In genomic region chr19:802497-802887, GRCh38 we compare ENCODE assay signal across 9 cellular contexts. TPM values are rescaled to one million over a fixed set of nuclear protein-coding genes. Genes with fewer than 3 reads are reported as not detected.
DNase-seq lines count a peak whose midpoint lies in the region; ATAC-seq, FAIRE-seq and TF ChIP-seq lines count a peak whose summit lies in the region.
"Had no signal": no experiment of that assay in that cellular context is flagged by ENCODE, and none has a peak within 500 bp of the region (broad histone marks: within the 10 kb centered on the region; RNA-seq: fewer than 3 reads in every experiment).

No MANE protein-coding gene starts in this region.

- DNase-seq in activated CD4-positive, alpha-beta T cell treated with anti-CD3 and anti-CD28 coated beads, Interleukin-2, amount 10 ng/mL, durations not matched to agents 24 days and 14 days = no peak
- no peak for DNase-seq in activated CD4-positive, alpha-beta T cell treated with anti-CD3 and anti-CD28 coated beads, Interleukin-2, amount 50 U/mL, for 48 hours
- DNase-seq in H1 (ENCODE audit: low read depth in 1 of 2, low spot score in 2 of 2) = no peak
- DNase-seq in spleen = no peak
- DNase-seq: stimulated activated CD4-positive, alpha-beta T cell treated with anti-CD3 and anti-CD28 coated beads, Interleukin-4, amount 100 ng/mL, for 4 hours had no signal

- H3K14ac ChIP-seq in H1 (ENCODE audit: insufficient read length) = no peak overlapping the region

- H3K27me3 ChIP-seq in H1 (replicated peaks in 1 of 4; ENCODE audit: control insufficient read depth in 3 of 4, extremely low read depth in 1 of 4, insufficient read depth in 3 of 4, low read length in 3 of 4) (no peaks in the 10 kb centered on the region), spleen (replicated peaks in 1 of 7) (no peaks in the 10 kb centered on the region)

- H2BK20ac ChIP-seq in H1 (ENCODE audit: low read length) = no peak overlapping the region

- TF ChIP-seq CTCF in H1 (IDR thresholded peaks at IDR 0.05; ENCODE audit: control extremely low read depth in 1 of 3, insufficient read depth in 1 of 3, low read depth in 1 of 3, low read length in 3 of 3) (no peak), spleen (IDR thresholded peaks at IDR 0.05 in 8 of 11, conservative IDR thresholded peaks at IDR 0.05 in 3 of 11) (no peak)

- H3K56ac ChIP-seq in H1 (replicated peaks; ENCODE audit: insufficient read length, low read depth, low read length) = no peak overlapping the region

- no peak overlapping the region for H2BK15ac ChIP-seq in H1 (ENCODE audit: low read length)

- H4K5ac ChIP-seq in H1 (ENCODE audit: insufficient read length, low read depth, low read length) = no peak overlapping the region

- H3K9me3 ChIP-seq in H1 (ENCODE audit: insufficient read depth in 2 of 2, low read depth in 1 of 2, low read length in 1 of 2) (no peaks in the 10 kb centered on the region), spleen (no peaks in the 10 kb centered on the region)

- H3K18ac ChIP-seq in H1 (ENCODE audit: extremely low read depth, low read length) = no peak overlapping the region

- H3K27me3 Mint-ChIP-seq in activated CD4-positive, alpha-beta T cell treated with anti-CD3 and anti-CD28 coated beads, Interleukin-2, amount 10 ng/mL, durations not matched to agents 24 days and 14 days = no peaks in the 10 kb centered on the region

- no peak overlapping the region for H2AK5ac ChIP-seq in H1 (ENCODE audit: low read depth, low read length)

- no peak for TF ChIP-seq EP300 in H1 (IDR thresholded peaks at IDR 0.05; ENCODE audit: borderline replicate concordance in 1 of 2, low read depth in 2 of 2, low read length in 2 of 2)

- no peak overlapping the region for H2AFZ ChIP-seq in H1 (ENCODE audit: low read length)

- POLR2A ChIA-PET in H1 (lab: Charles Lee; ENCODE audit: partially characterized antibody) = interaction anchor here (0.6 to 16.9 kb wide), 16 partner anchors 7 to 390 kb away, joined by 3 to 277 read pairs (median 8); partner anchors contain the start of genes AZU1, PLPPR3 and PRTN3

- WGBS in H1 (ENCODE audit: extremely low coverage in 1 of 2, insufficient coverage in 1 of 2, insufficient read length in 1 of 2, insufficient replicate concordance in 2 of 2, low coverage in 1 of 2, low lambda C conversion rate in 2 of 2, missing lambda C conversion rate in 1 of 2), 2 experiments = 91% methylated on average over 12 of the region's 12 CpGs; no CpG with 5 or more reads in 1 of the 2 experiments
- 51 to 72% (median 67%) methylated on average over 12 of the region's 12 CpGs for WGBS in spleen, 5 donors

- no peak overlapping the region for H3K4me3 ChIP-seq in H1 (ENCODE audit: extremely low read depth in 1 of 4, insufficient read depth in 2 of 4, low read depth in 3 of 4, low read length in 4 of 4)
- H3K4me3 ChIP-seq in spleen = peak overlapping the region in 4 of 8 donors; percentile 1 to 99 (median 50)

- peaks cover 18% of the 10 kb centered on the region for H3K79me1 ChIP-seq in H1 (ENCODE audit: low read depth, low read length)

- H3K4me1 Mint-ChIP-seq in activated CD4-positive, alpha-beta T cell treated with anti-CD3 and anti-CD28 coated beads, Interleukin-2, amount 10 ng/mL, durations not matched to agents 24 days and 14 days = peaks cover 29% of the 10 kb centered on the region

- H3K4me3 Mint-ChIP-seq in activated CD4-positive, alpha-beta T cell treated with anti-CD3 and anti-CD28 coated beads, Interleukin-2, amount 10 ng/mL, durations not matched to agents 24 days and 14 days = peak overlapping the region; percentile 54

- H3K36me3 ChIP-seq in H1 (ENCODE audit: control insufficient read depth in 2 of 4, insufficient read depth in 4 of 4, low read length in 3 of 4) (peaks cover 38 to 70% (median 62%) of the 10 kb centered on the region in 4 experiments), spleen (peaks cover 9 to 84% (median 49%) of the 10 kb centered on the region in 6 donors)

- peaks cover 62 to 90% of the 10 kb centered on the region in 2 experiments for H3K79me2 ChIP-seq in H1 (ENCODE audit: control insufficient read depth in 1 of 2, insufficient read depth in 2 of 2, low read length in 2 of 2)

- H2BK5ac ChIP-seq in H1 (ENCODE audit: low read depth, low read length) = peak overlapping the region; percentile 60; the same call in 1 of the 2 replicates

- no peak overlapping the region for H3K27ac Mint-ChIP-seq in activated CD4-positive, alpha-beta T cell treated with anti-CD3 and anti-CD28 coated beads, Interleukin-2, amount 10 ng/mL, durations not matched to agents 24 days and 14 days

- H4K20me1 ChIP-seq in H1 (replicated peaks in 1 of 2; ENCODE audit: control insufficient read depth in 1 of 2, insufficient read depth in 2 of 2, low read length in 2 of 2) = peaks cover 69 to 79% of the 10 kb centered on the region in 2 experiments

- TF ChIP-seq RAD21 in H1 (IDR thresholded peaks at IDR 0.05 in 1 of 2, conservative IDR thresholded peaks at IDR 0.05 in 1 of 2; ENCODE audit: low read depth in 2 of 2, low read length in 2 of 2) = no peak

- H3K23me2 ChIP-seq in H1 (ENCODE audit: low read depth, low read length) = peaks cover 8% of the 10 kb centered on the region; the same call in 1 of the 2 replicates

- no peak overlapping the region for H3K23ac ChIP-seq in H1 (ENCODE audit: insufficient read length)

- no peak overlapping the region for H3K9ac ChIP-seq in H1 (replicated peaks in 1 of 4; ENCODE audit: extremely low read depth in 1 of 4, low read depth in 3 of 4, low read length in 3 of 4)

- no peak overlapping the region for H2BK12ac ChIP-seq in H1 (ENCODE audit: low read depth, low read length)

- H3K9me3 Mint-ChIP-seq in activated CD4-positive, alpha-beta T cell treated with anti-CD3 and anti-CD28 coated beads, Interleukin-2, amount 10 ng/mL, durations not matched to agents 24 days and 14 days = no peaks in the 10 kb centered on the region

- intact Hi-C loops in activated CD4-positive, alpha-beta T cell treated with anti-CD3 and anti-CD28 coated beads, Interleukin-2, amount 10 ng/mL, durations not matched to agents 24 days and 14 days (cut with micrococcal nuclease) = no loop called here
- intact Hi-C loops in spleen (cut with DNase I; ENCODE audit: low total_unique reads) = no loop called here

- peak overlapping the region; percentile 16 to 38; a peak in 1 of 4 replicates for H3K4me2 ChIP-seq in H1 (ENCODE audit: insufficient read depth in 1 of 2, low read depth in 2 of 2, low read length in 2 of 2)

- no peak overlapping the region for H4K91ac ChIP-seq in H1 (replicated peaks; ENCODE audit: insufficient read length, low read length)

- H3K4ac ChIP-seq in H1 (replicated peaks; ENCODE audit: insufficient read length, low read depth, low read length) = no peak overlapping the region

- H3K4me1 ChIP-seq in H1 (replicated peaks in 1 of 4; ENCODE audit: control insufficient read depth in 3 of 4, insufficient read depth in 4 of 4, low read length in 3 of 4) (peaks cover 0 to 25% (median 15%) of the 10 kb centered on the region in 4 experiments; a peak in 6 of 7 replicates), spleen (peaks cover 49 to 95% (median 78%) of the 10 kb centered on the region in 6 donors)

- no peak overlapping the region for H2BK120ac ChIP-seq in H1 (replicated peaks; ENCODE audit: low read depth, low read length)

- peaks cover 67% of the 10 kb centered on the region for H3K36me3 Mint-ChIP-seq in activated CD4-positive, alpha-beta T cell treated with anti-CD3 and anti-CD28 coated beads, Interleukin-2, amount 10 ng/mL, durations not matched to agents 24 days and 14 days (ENCODE audit: low read depth)

- H4K8ac ChIP-seq in H1 (ENCODE audit: extremely low read depth, insufficient read depth, low read length) = no peak overlapping the region

- ATAC-seq in GM19023 (IDR thresholded peaks at IDR 0.05; ENCODE audit: unreplicated experiment) (no peak), HG03521 (IDR thresholded peaks at IDR 0.05; ENCODE audit: unreplicated experiment) (no peak)

- TF ChIP-seq POLR2A in H1 (IDR thresholded peaks at IDR 0.05; ENCODE audit: control extremely low read depth in 1 of 2, low read depth in 2 of 2, low read length in 2 of 2) (peak in 1 of 2 experiments; percentile 56; a peak in 2 of 3 replicates), spleen (IDR thresholded peaks at IDR 0.05) (no peak)

- CTCF ChIA-PET in H1 (lab: Charles Lee; ENCODE audit: partially characterized antibody) = interaction anchor here (0.5 to 1.5 kb wide), 4 partner anchors 30 to 228 kb away, joined by 3 to 5 read pairs (median 4); no protein-coding TSS in a partner anchor

- no peak for FAIRE-seq in H1 (lab: Jason Lieb, UNC)
- FAIRE-seq: TTC549 had no signal

- H3K27ac ChIP-seq in H1 (ENCODE audit: low read depth, low read length) = peak overlapping the region; percentile 53; the same call in 1 of the 2 replicates
- peak overlapping the region in 5 of 8 donors; percentile 63 to 100 (median 98) for H3K27ac ChIP-seq in spleen

RNA-seq across cellular contexts. Expression of gene PTBP1, which starts 5.2 kb away (rescaled TPM):
- total RNA-seq in activated CD4-positive, alpha-beta T cell treated with anti-CD3 and anti-CD28 coated beads, Interleukin-2, amount 10 ng/mL, durations not matched to agents 24 days and 14 days = 789 and 832 TPM in 2 replicates
- 873 and 888 TPM in 2 replicates for total RNA-seq in H1 (2021; fragmentation: NEBNext Ultra II Directional; extraction: Animal tissue kit (Norgen Biotek cat#: 25700))
- 528 and 645 TPM in 2 replicates for polyA plus RNA-seq in H1 (2011; rRNA removed)
- 260 TPM for polyA plus RNA-seq in H1 (2011; cell fraction: cytosol; rRNA removed)
- 826 TPM for polyA plus RNA-seq in H1 (2011; cell fraction: nucleus; rRNA removed)
- polyA plus RNA-seq in H1 (2012, experiment 1 of 2) = 649 to 848 TPM (median 690 TPM) in 4 replicates
- polyA plus RNA-seq in H1 (2012, experiment 2 of 2) = 847 TPM
- 606 TPM for polyA plus RNA-seq in H1 (2013, experiment 1 of 2)
- 550 TPM for polyA plus RNA-seq in H1 (2013, experiment 2 of 2)
- 439 and 460 TPM in 2 replicates for polyA minus RNA-seq in H1 (2011; rRNA and poly(A)+ RNA removed)
- polyA minus RNA-seq in H1 (2011; cell fraction: cytosol; rRNA and poly(A)+ RNA removed) = 362 TPM
- 312 TPM for polyA minus RNA-seq in H1 (2011; cell fraction: nucleus; rRNA and poly(A)+ RNA removed)
- total RNA-seq in spleen = 100 to 1,000 TPM; 147 to 305 (median 247) TPM
- polyA plus RNA-seq in spleen = 100 to 1,000 TPM in 1 of 3 donors, 10 to 100 TPM in 2; 89.9 to 130 (median 98.6) TPM

RNA-seq across cellular contexts. Expression of gene PLPPR3, which starts 19.3 kb away (rescaled TPM):
- not detected in 2 replicates for total RNA-seq in activated CD4-positive, alpha-beta T cell treated with anti-CD3 and anti-CD28 coated beads, Interleukin-2, amount 10 ng/mL, durations not matched to agents 24 days and 14 days
- 66.2 and 71.7 TPM in 2 replicates for total RNA-seq in H1 (2021; fragmentation: NEBNext Ultra II Directional; extraction: Animal tissue kit (Norgen Biotek cat#: 25700))
- 76.4 and 109 TPM in 2 replicates for polyA plus RNA-seq in H1 (2011; rRNA removed)
- polyA plus RNA-seq in H1 (2011; cell fraction: cytosol; rRNA removed) = 66.5 TPM
- 89.7 TPM for polyA plus RNA-seq in H1 (2011; cell fraction: nucleus; rRNA removed)
- 24.6 to 62.3 TPM (median 53.0 TPM) in 4 replicates for polyA plus RNA-seq in H1 (2012, experiment 1 of 2)
- polyA plus RNA-seq in H1 (2012, experiment 2 of 2) = 35.8 TPM
- 66.3 TPM for polyA plus RNA-seq in H1 (2013, experiment 1 of 2)
- 72.6 TPM for polyA plus RNA-seq in H1 (2013, experiment 2 of 2)
- 39.8 and 46.2 TPM in 2 replicates for polyA minus RNA-seq in H1 (2011; rRNA and poly(A)+ RNA removed)
- 66.8 TPM for polyA minus RNA-seq in H1 (2011; cell fraction: cytosol; rRNA and poly(A)+ RNA removed)
- polyA minus RNA-seq in H1 (2011; cell fraction: nucleus; rRNA and poly(A)+ RNA removed) = 32.2 TPM
- total RNA-seq in spleen = under 1 TPM in 5 of 7 donors, not detected in 2; 0.27 to 0.79 (median 0.43) TPM
- polyA plus RNA-seq in spleen = under 1 TPM in 1 of 3 donors, not detected in 2; 0.03 TPM

RNA-seq across cellular contexts. Expression of gene AZU1, which starts 25.1 kb away (rescaled TPM):
- not detected in 2 replicates for total RNA-seq in activated CD4-positive, alpha-beta T cell treated with anti-CD3 and anti-CD28 coated beads, Interleukin-2, amount 10 ng/mL, durations not matched to agents 24 days and 14 days
- total RNA-seq in H1 (2021; fragmentation: NEBNext Ultra II Directional; extraction: Animal tissue kit (Norgen Biotek cat#: 25700)) = 0.80 and 1.7 TPM in 2 replicates
- polyA plus RNA-seq in H1 (2011; rRNA removed) = 1.3 and 2.7 TPM in 2 replicates
- polyA plus RNA-seq in H1 (2011; cell fraction: cytosol; rRNA removed) = 1.1 TPM
- polyA plus RNA-seq in H1 (2011; cell fraction: nucleus; rRNA removed) = 5.9 TPM
- polyA plus RNA-seq in H1 (2012, experiment 1 of 2) = 0.33 to 1.8 TPM (median 1.0 TPM) in 4 replicates
- 0.26 TPM for polyA plus RNA-seq in H1 (2012, experiment 2 of 2)
- 0.41 TPM for polyA plus RNA-seq in H1 (2013, experiment 1 of 2)
- polyA plus RNA-seq in H1 (2013, experiment 2 of 2) = 0.55 TPM
- polyA minus RNA-seq in H1 (2011; rRNA and poly(A)+ RNA removed) = 0.29 TPM in 1 of 2 replicates, not detected in the other
- polyA minus RNA-seq in H1 (2011; cell fraction: cytosol; rRNA and poly(A)+ RNA removed) = 1.3 TPM
- polyA minus RNA-seq in H1 (2011; cell fraction: nucleus; rRNA and poly(A)+ RNA removed) = not detected
- 10 to 100 TPM in 3 of 7 donors, 1 to 10 TPM in 4; 3.1 to 69.7 (median 9.6) TPM for total RNA-seq in spleen
- 1 to 10 TPM; 1.7 to 7.6 (median 4.2) TPM for polyA plus RNA-seq in spleen
- total RNA-seq: glomerular endothelial cell had no signal

RNA-seq across cellular contexts. Expression of gene PRTN3, which starts 38.3 kb away (rescaled TPM):
- total RNA-seq in activated CD4-positive, alpha-beta T cell treated with anti-CD3 and anti-CD28 coated beads, Interleukin-2, amount 10 ng/mL, durations not matched to agents 24 days and 14 days = not detected in 2 replicates
- 0.39 and 0.42 TPM in 2 replicates for total RNA-seq in H1 (2021; fragmentation: NEBNext Ultra II Directional; extraction: Animal tissue kit (Norgen Biotek cat#: 25700))
- polyA plus RNA-seq in H1 (2011; rRNA removed) (2.1 and 3.1 TPM in 2 replicates), spleen (1 to 10 TPM in 2 of 3 donors, under 1 TPM in 1; 0.89 to 3.3 (median 1.3) TPM)
- polyA plus RNA-seq in H1 (2011; cell fraction: cytosol; rRNA removed) = 0.88 TPM
- 1.6 TPM for polyA plus RNA-seq in H1 (2011; cell fraction: nucleus; rRNA removed)
- polyA plus RNA-seq in H1 (2012, experiment 1 of 2) = 0.60 to 0.87 TPM (median 0.71 TPM) in 3 of 4 replicates, not detected in the other
- polyA plus RNA-seq in H1 (2012, experiment 2 of 2) = 0.89 TPM
- polyA plus RNA-seq in H1 (2013, experiment 1 of 2) = 1.0 TPM
- polyA plus RNA-seq in H1 (2013, experiment 2 of 2) = 1.2 TPM
- 0.24 TPM in 1 of 2 replicates, not detected in the other for polyA minus RNA-seq in H1 (2011; rRNA and poly(A)+ RNA removed)
- polyA minus RNA-seq in H1 (2011; cell fraction: cytosol; rRNA and poly(A)+ RNA removed) = not detected
- not detected for polyA minus RNA-seq in H1 (2011; cell fraction: nucleus; rRNA and poly(A)+ RNA removed)
- total RNA-seq in spleen = 100 to 1,000 TPM in 1 of 7 donors, 10 to 100 TPM in 3, 1 to 10 TPM in 3; 2.8 to 168 (median 11.7) TPM
- total RNA-seq: glomerular endothelial cell had no signal

RNA-seq across cellular contexts. Expression of gene ELANE, which starts 49.6 kb away (rescaled TPM):
- total RNA-seq in activated CD4-positive, alpha-beta T cell treated with anti-CD3 and anti-CD28 coated beads, Interleukin-2, amount 10 ng/mL, durations not matched to agents 24 days and 14 days = not detected in 2 replicates
- not detected in 2 replicates for total RNA-seq in H1 (2021; fragmentation: NEBNext Ultra II Directional; extraction: Animal tissue kit (Norgen Biotek cat#: 25700))
- polyA plus RNA-seq in H1 (2011; rRNA removed) = not detected in 2 replicates
- polyA plus RNA-seq in H1 (2011; cell fraction: cytosol; rRNA removed) = not detected
- polyA plus RNA-seq in H1 (2011; cell fraction: nucleus; rRNA removed) = not detected
- polyA plus RNA-seq in H1 (2012, experiment 1 of 2) = not detected in 4 replicates
- polyA plus RNA-seq in H1 (2012, experiment 2 of 2) = not detected
- not detected for polyA plus RNA-seq in H1 (2013, experiment 1 of 2)
- not detected for polyA plus RNA-seq in H1 (2013, experiment 2 of 2)
- not detected in 2 replicates for polyA minus RNA-seq in H1 (2011; rRNA and poly(A)+ RNA removed)
- polyA minus RNA-seq in H1 (2011; cell fraction: cytosol; rRNA and poly(A)+ RNA removed) = not detected
- not detected for polyA minus RNA-seq in H1 (2011; cell fraction: nucleus; rRNA and poly(A)+ RNA removed)
- total RNA-seq in spleen = 100 to 1,000 TPM in 1 of 7 donors, 10 to 100 TPM in 4, 1 to 10 TPM in 2; 3.9 to 137 (median 17.0) TPM
- polyA plus RNA-seq in spleen = 1 to 10 TPM; 2.8 to 6.7 (median 5.4) TPM
- total RNA-seq: glomerular endothelial cell had no signal

Comparison
In these comparisons a context has a peak if more than half of its experiments do, and no peak if none do; other contexts are left out.
1. RNA of gene PLPPR3, which starts 19.3 kb away (total RNA-seq): 66.2 to 71.7 TPM in H1; 0.27 to 0.79 TPM in spleen and not detected in activated CD4-positive, alpha-beta T cell treated with anti-CD3 and anti-CD28 coated beads, Interleukin-2, amount 10 ng/mL, durations not matched to agents 24 days and 14 days; every median in the first group is over 10 times any median in the second.